Comparison of ENCODE assay signal across 8 cellular contexts in the genomic region with DNA sequence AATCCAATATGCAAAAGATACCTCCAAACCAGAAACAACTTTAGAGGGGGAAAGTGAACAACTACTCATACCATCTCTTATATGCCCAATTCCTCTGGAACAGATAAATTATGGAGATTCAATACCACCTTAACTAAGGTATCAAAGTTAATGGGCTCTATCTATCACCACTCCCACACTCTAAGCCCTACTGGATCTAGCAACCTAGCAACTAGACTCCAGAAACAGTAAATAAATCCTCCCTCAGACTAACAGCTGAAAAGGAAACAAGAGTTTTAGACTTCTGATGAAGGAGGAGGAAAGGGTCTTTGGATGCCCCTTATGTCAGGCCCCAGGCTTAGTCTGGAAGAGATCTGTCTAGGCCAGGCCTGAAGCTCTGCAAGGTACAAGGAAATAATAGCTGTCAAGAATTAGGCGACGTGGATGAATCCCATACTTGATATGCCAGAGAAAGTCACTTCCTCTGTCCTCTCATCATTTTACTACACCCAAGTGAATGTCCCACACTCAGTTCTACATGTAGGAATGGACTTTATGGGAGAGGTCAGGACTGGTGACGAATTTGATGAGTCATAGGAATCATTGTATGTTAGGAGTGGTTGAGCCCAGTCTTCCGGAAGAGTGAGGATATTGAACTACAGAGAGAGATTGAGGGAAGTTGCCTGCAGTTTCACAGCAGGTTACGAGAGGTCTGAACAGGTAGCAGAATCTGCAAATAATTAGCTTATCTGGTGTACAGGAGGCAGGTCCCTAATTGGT.
DNase-seq lines count a peak whose midpoint lies in the region; ATAC-seq and TF ChIP-seq lines count a peak whose summit lies in the region.

No MANE protein-coding gene starts in this region.

- H3K27me3 ChIP-seq in skeletal muscle tissue (ENCODE audit: control insufficient read depth in 3 of 3, insufficient read depth in 3 of 3, low read length in 3 of 3) (no peaks in the 10 kb centered on the region), sigmoid colon (no peaks in the 10 kb centered on the region)

- intact Hi-C loops in sigmoid colon (cut with DNase I): no loop called here

- H3K36me3 ChIP-seq in skeletal muscle tissue (ENCODE audit: control insufficient read depth in 3 of 3, insufficient read depth in 3 of 3, low read length in 3 of 3): no peaks in the 10 kb centered on the region
- H3K36me3 ChIP-seq in sigmoid colon: no peaks in the 10 kb centered on the region

- H3K4me3 ChIP-seq in skeletal muscle tissue (ENCODE audit: low read length in 3 of 3) (no peak overlapping the region), sigmoid colon (no peak overlapping the region)

- H3K4me1 ChIP-seq in skeletal muscle tissue (ENCODE audit: control insufficient read depth in 3 of 3, insufficient read depth in 3 of 3, low read length in 3 of 3) (peaks cover 16 to 27% (median 25%) of the 10 kb centered on the region in 3 donors), sigmoid colon (peaks cover 0 to 54% (median 35%) of the 10 kb centered on the region in 4 donors)

- no peak overlapping the region for H3K9ac ChIP-seq in skeletal muscle tissue (ENCODE audit: low read depth in 1 of 3, low read length in 3 of 3)

- peak; percentile 38 for ATAC-seq in GM19043 (IDR thresholded peaks at IDR 0.05; ENCODE audit: low read depth, unreplicated experiment)
- ATAC-seq in GM18505 (IDR thresholded peaks at IDR 0.05; ENCODE audit: unreplicated experiment): no peak

- H3K9me3 ChIP-seq in skeletal muscle tissue (ENCODE audit: control insufficient read depth in 3 of 3, low read length in 3 of 3) (no peaks in the 10 kb centered on the region), sigmoid colon (no peaks in the 10 kb centered on the region)

- H3K27ac ChIP-seq in skeletal muscle tissue (ENCODE audit: low read depth, low read length) (peak overlapping the region; percentile 32), sigmoid colon (peak overlapping the region in 1 of 4 donors; percentile 33)

- TF ChIP-seq CTCF in sigmoid colon (IDR thresholded peaks at IDR 0.05): no peak

- TF ChIP-seq POLR2A in GM18505 (IDR thresholded peaks at IDR 0.05; ENCODE audit: borderline replicate concordance, extremely low read depth, insufficient read depth, insufficient read length) (no peak), sigmoid colon (IDR thresholded peaks at IDR 0.05) (no peak)

- TF ChIP-seq EP300 in sigmoid colon (IDR thresholded peaks at IDR 0.05): no peak

- WGBS in sigmoid colon, 2 donors: 31 to 61% methylated on average over 5 of the region's 5 CpGs

- DNase-seq in SHP77 treated with DMSO at 0.1 percent for 48 hours (lab: John Stamatoyannopoulos, UW) (peak; percentile 22), glomerular endothelial cell (ENCODE audit: extremely low read depth, low read depth, low spot score) (peak; percentile 78), DMS 273 (lab: John Stamatoyannopoulos, UW; ENCODE audit: unreplicated experiment) (no peak), NCI-H1930 (lab: John Stamatoyannopoulos, UW) (no peak), sigmoid colon (no peak)

Comparison
In these comparisons a context has a peak if more than half of its experiments do, and no peak if none do; other contexts are left out.
1. DNase-seq: peak in SHP77 treated with DMSO at 0.1 percent for 48 hours (single experiment) and glomerular endothelial cell (single experiment); none in DMS 273 (single experiment), NCI-H1930 (0 of 2) and sigmoid colon (single experiment).